In the genomic region with DNA sequence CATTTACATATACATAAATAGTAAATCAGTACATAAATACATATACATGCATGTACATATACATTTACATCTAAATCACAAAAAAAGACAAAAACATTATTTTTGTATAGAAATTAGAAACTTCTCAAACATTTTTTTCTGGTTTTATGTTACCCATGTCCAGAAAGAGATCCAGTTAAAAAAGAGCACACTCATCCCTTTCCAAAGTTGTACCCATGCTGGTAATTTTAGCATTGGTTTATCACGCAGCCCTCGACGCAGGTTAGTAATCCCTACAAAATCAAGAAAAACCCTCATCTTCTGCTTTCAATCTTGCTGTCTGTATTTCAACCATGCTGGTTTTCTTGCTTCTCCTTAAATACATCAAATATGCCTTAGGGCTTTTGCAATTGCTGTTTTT, we compare ENCODE assay signal across 8 cellular contexts.
"Had no signal": no experiment of that assay in that cellular context is flagged by ENCODE, and none has a peak within 500 bp of the region (broad histone marks: within the 10 kb centered on the region; RNA-seq: fewer than 3 reads in every experiment).

No MANE protein-coding gene starts in this region.

- H3K4me2 ChIP-seq: KMS-11 had no signal

- H3K4me3 ChIP-seq: GM23248, HAP-1 had no signal

- ATAC-seq: HCT116, HepG2 had no signal

- H3K9me3 ChIP-seq: HAP-1 had no signal

- H3K9ac ChIP-seq: GM23248, KMS-11 had no signal

- H2AFZ ChIP-seq: GM23248 had no signal

- FAIRE-seq: HepG2 had no signal

- DNase-seq: GM23248, GOT3, H7, HFFc6 had no signal

- H3K27ac ChIP-seq: GM23248, KMS-11 had no signal

- H3K36me3 ChIP-seq: HAP-1 had no signal
